Comparison of ENCODE assay signal across 12 cellular contexts in the genomic region with DNA sequence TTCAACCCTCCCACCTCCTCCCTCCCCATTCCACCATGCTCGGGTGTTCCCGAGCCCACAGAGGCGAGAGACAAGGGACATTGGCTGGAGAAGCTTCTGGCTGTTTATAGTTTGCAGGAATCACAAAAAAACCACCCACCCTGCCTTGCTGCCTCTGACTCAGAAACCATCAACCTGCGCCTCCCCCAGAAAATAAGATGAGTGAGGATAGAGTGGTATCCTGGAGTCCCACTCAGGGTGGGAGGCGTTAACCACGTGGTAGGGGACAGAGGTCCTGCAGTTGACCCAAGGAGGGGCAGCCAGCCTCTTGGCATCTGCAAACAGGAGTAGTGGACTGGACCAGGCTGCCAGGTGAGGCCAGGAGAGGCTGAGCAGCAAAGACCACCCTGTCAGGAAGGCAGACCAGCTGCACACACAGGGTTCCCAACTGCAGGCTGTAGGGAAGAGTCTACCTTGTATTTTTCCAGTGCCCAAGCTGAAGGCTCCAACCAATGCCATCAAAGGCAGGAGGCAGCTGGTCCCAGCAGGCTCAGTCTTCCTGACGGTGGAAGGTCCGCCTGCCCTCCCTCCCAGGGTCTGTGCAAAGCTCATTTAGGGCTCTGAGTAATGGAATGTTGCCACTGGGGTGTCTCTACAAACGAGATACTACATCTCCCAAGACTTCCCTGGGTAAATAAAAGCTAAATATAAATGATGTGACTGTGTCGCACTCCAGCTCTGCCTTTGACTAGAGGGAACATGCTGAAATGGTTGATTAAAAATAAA.
A peak's percentile ranks its signal among the peaks of the same experiment; 100 is the strongest.
DNase-seq lines count a peak whose midpoint lies in the region; ATAC-seq, FAIRE-seq and TF ChIP-seq lines count a peak whose summit lies in the region.
"Had no signal": no experiment of that assay in that cellular context is flagged by ENCODE, and none has a peak within 500 bp of the region (broad histone marks: within the 10 kb centered on the region; RNA-seq: fewer than 3 reads in every experiment).

No MANE protein-coding gene starts in this region.

- no peak for TF ChIP-seq POLR2A in H1 (IDR thresholded peaks at IDR 0.05; ENCODE audit: control extremely low read depth in 1 of 2, low read depth in 2 of 2, low read length in 2 of 2)
- no peak for TF ChIP-seq POLR2A in sigmoid colon (IDR thresholded peaks at IDR 0.05)

- H2AFZ ChIP-seq in H1 (ENCODE audit: low read length) (no peak overlapping the region), mesenchymal stem cell (ENCODE audit: low read depth, low read length) (no peak overlapping the region)

- H3K79me1 ChIP-seq in H1 (ENCODE audit: low read depth, low read length) (no peaks in the 10 kb centered on the region), mesenchymal stem cell (replicated peaks; ENCODE audit: low read length, poor library complexity, severe bottlenecking) (no peaks in the 10 kb centered on the region)

- H3K27ac ChIP-seq in angular gyrus (ENCODE audit: low read depth, low read length) (peak overlapping the region; percentile 53), H1 (ENCODE audit: low read depth, low read length) (no peak overlapping the region), sigmoid colon (no peak overlapping the region), mesenchymal stem cell (ENCODE audit: low read length, poor library complexity, severe bottlenecking) (no peak overlapping the region)

- H2AK5ac ChIP-seq in H1 (ENCODE audit: low read depth, low read length), result no peak overlapping the region
- no peak overlapping the region for H2AK5ac ChIP-seq in mesenchymal stem cell (ENCODE audit: low read length, severe bottlenecking)

- intact Hi-C loops in sigmoid colon (cut with DNase I), result no loop called here

- CTCF ChIA-PET in H1 (lab: Charles Lee; ENCODE audit: partially characterized antibody), result interaction anchor here (0.7 to 6.0 kb wide), 9 partner anchors 15 to 215 kb away, joined by 3 to 42 read pairs (median 3); no protein-coding TSS in a partner anchor

- no peaks in the 10 kb centered on the region; a peak in 1 of 7 replicates for H3K27me3 ChIP-seq in H1 (replicated peaks in 1 of 4; ENCODE audit: control insufficient read depth in 3 of 4, extremely low read depth in 1 of 4, insufficient read depth in 3 of 4, low read length in 3 of 4)
- no peaks in the 10 kb centered on the region for H3K27me3 ChIP-seq in sigmoid colon
- peaks cover 13 to 37% of the 10 kb centered on the region in 2 experiments for H3K27me3 ChIP-seq in mesenchymal stem cell (ENCODE audit: control insufficient read depth in 1 of 2, insufficient read depth in 1 of 2, low read length in 2 of 2)

- H3K4me2 ChIP-seq in H1 (ENCODE audit: insufficient read depth in 1 of 2, low read depth in 2 of 2, low read length in 2 of 2) (no peak overlapping the region), mesenchymal stem cell (ENCODE audit: low read length, poor library complexity, severe bottlenecking) (no peak overlapping the region)

- no peak for TF ChIP-seq EP300 in H1 (IDR thresholded peaks at IDR 0.05; ENCODE audit: borderline replicate concordance in 1 of 2, low read depth in 2 of 2, low read length in 2 of 2)
- TF ChIP-seq EP300 in sigmoid colon (IDR thresholded peaks at IDR 0.05), result no peak

- no peak overlapping the region for H3K4ac ChIP-seq in H1 (replicated peaks; ENCODE audit: insufficient read length, low read depth, low read length)
- H3K4ac ChIP-seq in mesenchymal stem cell (ENCODE audit: low read depth in 1 of 2, low read length in 2 of 2), result no peak overlapping the region

- no peaks in the 10 kb centered on the region for H3K23me2 ChIP-seq in H1 (ENCODE audit: low read depth, low read length)

- no peak overlapping the region for H2BK20ac ChIP-seq in H1 (ENCODE audit: low read length)

- no peak overlapping the region for H2BK15ac ChIP-seq in H1 (ENCODE audit: low read length)
- H2BK15ac ChIP-seq in mesenchymal stem cell (ENCODE audit: low read depth, poor library complexity, severe bottlenecking), result no peak overlapping the region

- H3K18ac ChIP-seq in H1 (ENCODE audit: extremely low read depth, low read length) (no peak overlapping the region; the same call in none of the 2 replicates), mesenchymal stem cell (ENCODE audit: low read depth in 1 of 2, low read length in 2 of 2) (no peak overlapping the region)

- no peak for DNase-seq in H1 (ENCODE audit: low read depth in 1 of 2, low spot score in 2 of 2)
- DNase-seq in sigmoid colon, result peak; percentile 39
- no peak for DNase-seq in frontal cortex (ENCODE audit: low spot score in 2 of 2)
- DNase-seq in foreskin melanocyte, result no peak
- DNase-seq in mesenchymal stem cell, result no peak
- DNase-seq in omental fat pad (ENCODE audit: low spot score), result no peak
- DNase-seq: CD8-positive, alpha-beta T cell; COR-L47 had no signal

- WGBS in H1 (ENCODE audit: extremely low coverage in 1 of 2, insufficient coverage in 1 of 2, insufficient read length in 1 of 2, insufficient replicate concordance in 2 of 2, low coverage in 1 of 2, low lambda C conversion rate in 2 of 2, missing lambda C conversion rate in 1 of 2), 2 experiments, result 79% methylated on average over 10 of the region's 10 CpGs; no CpG with 5 or more reads in 1 of the 2 experiments
- 39 to 42% methylated on average over 10 of the region's 10 CpGs for WGBS in sigmoid colon, 2 donors
- WGBS in mesenchymal stem cell, result 68% methylated on average over 7 of the region's 10 CpGs

- H3K56ac ChIP-seq in H1 (replicated peaks; ENCODE audit: insufficient read length, low read depth, low read length), result no peak overlapping the region

- H3K4me1 ChIP-seq in H1 (replicated peaks in 1 of 4; ENCODE audit: control insufficient read depth in 3 of 4, insufficient read depth in 4 of 4, low read length in 3 of 4) (peaks cover 0 to 3% (median 0%) of the 10 kb centered on the region in 4 experiments; a peak in 2 of 7 replicates), sigmoid colon (no peaks in the 10 kb centered on the region), mesenchymal stem cell (ENCODE audit: control insufficient read depth, insufficient read depth, low read depth, low read length) (no peaks in the 10 kb centered on the region)

- no peak overlapping the region for H3K23ac ChIP-seq in H1 (ENCODE audit: insufficient read length)
- H3K23ac ChIP-seq in mesenchymal stem cell (ENCODE audit: low read length in 2 of 2), result no peak overlapping the region

- no peak overlapping the region for H4K5ac ChIP-seq in H1 (ENCODE audit: insufficient read length, low read depth, low read length)

- H3K9me3 ChIP-seq in H1 (ENCODE audit: insufficient read depth in 2 of 2, low read depth in 1 of 2, low read length in 1 of 2) (peaks cover 3 to 7% of the 10 kb centered on the region in 2 experiments; a peak in 1 of 4 replicates), sigmoid colon (no peaks in the 10 kb centered on the region), mesenchymal stem cell (ENCODE audit: control insufficient read depth, low read length) (peaks cover 12% of the 10 kb centered on the region)

- H3K36me3 ChIP-seq in H1 (ENCODE audit: control insufficient read depth in 2 of 4, insufficient read depth in 4 of 4, low read length in 3 of 4) (no peaks in the 10 kb centered on the region), sigmoid colon (no peaks in the 10 kb centered on the region), mesenchymal stem cell (ENCODE audit: control insufficient read depth in 1 of 2, insufficient read depth in 2 of 2, low read depth in 1 of 2, low read length in 2 of 2) (no peaks in the 10 kb centered on the region)

- FAIRE-seq in H1 (lab: Jason Lieb, UNC) (no peak), frontal cortex (lab: Jason Lieb, UNC) (no peak)
- FAIRE-seq: D721Med, H54 had no signal

- no peaks in the 10 kb centered on the region for H3K79me2 ChIP-seq in H1 (ENCODE audit: control insufficient read depth in 1 of 2, insufficient read depth in 2 of 2, low read length in 2 of 2)

- H2BK5ac ChIP-seq in H1 (ENCODE audit: low read depth, low read length) (no peak overlapping the region), mesenchymal stem cell (ENCODE audit: low read depth, low read length, poor library complexity, severe bottlenecking) (no peak overlapping the region)

- H2BK12ac ChIP-seq in H1 (ENCODE audit: low read depth, low read length), result no peak overlapping the region
- H2BK12ac ChIP-seq in mesenchymal stem cell (ENCODE audit: low read length in 2 of 2), result no peak overlapping the region

- TF ChIP-seq CTCF in H1 (IDR thresholded peaks at IDR 0.05; ENCODE audit: control extremely low read depth in 1 of 3, insufficient read depth in 1 of 3, low read depth in 1 of 3, low read length in 3 of 3), result no peak
- TF ChIP-seq CTCF in sigmoid colon (IDR thresholded peaks at IDR 0.05), result no peak
- no peak for TF ChIP-seq CTCF in omental fat pad (IDR thresholded peaks at IDR 0.05)

- POLR2A ChIA-PET in H1 (lab: Charles Lee; ENCODE audit: partially characterized antibody), result no interaction called here

- H3K14ac ChIP-seq in H1 (ENCODE audit: insufficient read length) (no peak overlapping the region), mesenchymal stem cell (ENCODE audit: low read length in 2 of 2) (no peak overlapping the region)

- H4K8ac ChIP-seq in H1 (ENCODE audit: extremely low read depth, insufficient read depth, low read length) (no peak overlapping the region), mesenchymal stem cell (ENCODE audit: low read length) (no peak overlapping the region)

- H4K91ac ChIP-seq in H1 (replicated peaks; ENCODE audit: insufficient read length, low read length), result peak overlapping the region; percentile 39
- H4K91ac ChIP-seq in mesenchymal stem cell (ENCODE audit: low read length), result no peak overlapping the region

- ATAC-seq in omental fat pad (ENCODE audit: low FRiP score), result no peak
- ATAC-seq: CD8-positive, alpha-beta T cell; HCT116 had no signal

- H4K20me1 ChIP-seq in H1 (replicated peaks in 1 of 2; ENCODE audit: control insufficient read depth in 1 of 2, insufficient read depth in 2 of 2, low read length in 2 of 2), result no peaks in the 10 kb centered on the region

- no peak overlapping the region for H3K4me3 ChIP-seq in H1 (ENCODE audit: extremely low read depth in 1 of 4, insufficient read depth in 2 of 4, low read depth in 3 of 4, low read length in 4 of 4)
- H3K4me3 ChIP-seq in sigmoid colon, result no peak overlapping the region
- no peak overlapping the region for H3K4me3 ChIP-seq in mesenchymal stem cell (ENCODE audit: insufficient read depth in 1 of 2, low read depth in 1 of 2, low read length in 2 of 2)

- H3K9ac ChIP-seq in H1 (replicated peaks in 1 of 4; ENCODE audit: extremely low read depth in 1 of 4, low read depth in 3 of 4, low read length in 3 of 4) (no peak overlapping the region), mesenchymal stem cell (ENCODE audit: low read length) (no peak overlapping the region)

- no peak for TF ChIP-seq RAD21 in H1 (IDR thresholded peaks at IDR 0.05 in 1 of 2, conservative IDR thresholded peaks at IDR 0.05 in 1 of 2; ENCODE audit: low read depth in 2 of 2, low read length in 2 of 2)

- no peak overlapping the region for H2BK120ac ChIP-seq in H1 (replicated peaks; ENCODE audit: low read depth, low read length)
- no peak overlapping the region for H2BK120ac ChIP-seq in mesenchymal stem cell (ENCODE audit: low read depth, low read length)

TF ChIP-seq in H1, 55 proteins besides CTCF, POLR2A, EP300 and RAD21 (continues in another document):
- TF ChIP-seq KDM5A (IDR thresholded peaks at IDR 0.05; ENCODE audit: low read length), result no peak
- TF ChIP-seq CBX8 (IDR thresholded peaks at IDR 0.05; ENCODE audit: borderline replicate concordance, low read depth, low read length), result no peak
- no peak for TF ChIP-seq SIRT6 (IDR thresholded peaks at IDR 0.05; ENCODE audit: low read length)
- no peak for TF ChIP-seq GABPA (IDR thresholded peaks at IDR 0.05; ENCODE audit: borderline replicate concordance, insufficient read depth, low read length)
